17 cellular contexts compared by ENCODE assay signal in the genomic region with DNA sequence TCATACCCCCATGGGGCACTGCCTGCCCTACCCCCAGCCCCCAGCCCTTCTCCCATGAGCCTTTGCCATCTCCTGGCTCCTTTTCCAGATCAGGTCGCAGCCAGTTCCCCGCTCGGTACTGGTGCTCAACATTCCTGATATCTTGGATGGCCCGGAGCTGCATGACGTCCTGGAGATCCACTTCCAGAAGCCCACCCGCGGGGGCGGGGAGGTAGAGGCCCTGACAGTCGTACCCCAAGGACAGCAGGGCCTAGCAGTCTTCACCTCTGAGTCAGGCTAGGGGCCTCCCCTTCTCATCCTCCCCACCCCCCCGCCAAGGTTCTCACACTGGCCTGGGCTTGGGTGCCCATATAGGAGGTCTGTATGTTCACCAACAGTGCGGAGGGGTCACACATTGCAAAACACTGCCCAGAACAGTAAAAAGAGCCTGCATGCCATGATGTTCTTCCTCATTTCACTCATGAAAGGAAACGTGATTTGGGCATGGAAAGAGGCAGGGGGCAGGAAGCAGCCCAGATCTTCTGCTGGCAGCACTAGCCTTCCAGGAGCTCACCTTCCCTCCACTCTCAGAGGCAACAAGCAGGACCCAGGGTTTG. TPM values are rescaled to one million over a fixed set of nuclear protein-coding genes. Genes with fewer than 3 reads are reported as not detected.
DNase-seq lines count a peak whose midpoint lies in the region; ATAC-seq and TF ChIP-seq lines count a peak whose summit lies in the region.
"Had no signal": no experiment of that assay in that cellular context is flagged by ENCODE, and none has a peak within 500 bp of the region (broad histone marks: within the 10 kb centered on the region; RNA-seq: fewer than 3 reads in every experiment).

No MANE protein-coding gene starts in this region.

- no peak for TF ChIP-seq POLR2A in vagina (IDR thresholded peaks at IDR 0.05)

- no peak overlapping the region for H3K4me3 ChIP-seq in endodermal cell (ENCODE audit: low read length)
- H3K4me3 ChIP-seq in neural progenitor cell = no peak overlapping the region
- H3K4me3 ChIP-seq in vagina = no peak overlapping the region
- H3K4me3 ChIP-seq: pancreas, SK-N-MC, thyroid gland had no signal

- peaks cover 16% of the 10 kb centered on the region for H3K79me2 ChIP-seq in neural progenitor cell (ENCODE audit: low read depth)

- no peaks in the 10 kb centered on the region for H3K4me1 ChIP-seq in endodermal cell (ENCODE audit: control insufficient read depth, insufficient read depth, low read length)
- peaks cover 7% of the 10 kb centered on the region for H3K4me1 ChIP-seq in neural progenitor cell
- peaks cover 74% of the 10 kb centered on the region for H3K4me1 ChIP-seq in vagina

- no peaks in the 10 kb centered on the region for H3K27me3 Mint-ChIP-seq in activated T-cell treated with anti-CD3 and anti-CD28 coated beads, Interleukin-2, amount 50 U/mL, for 24 hours
- no peaks in the 10 kb centered on the region for H3K27me3 Mint-ChIP-seq in endodermal cell (ENCODE audit: insufficient read depth)
- no peaks in the 10 kb centered on the region for H3K27me3 Mint-ChIP-seq in neural progenitor cell (ENCODE audit: insufficient read depth, low read depth)

- peaks cover 6% of the 10 kb centered on the region for H3F3A ChIP-seq in neural progenitor cell (ENCODE audit: low read depth)

- peaks cover 23% of the 10 kb centered on the region for H3K4me1 Mint-ChIP-seq in activated T-cell treated with anti-CD3 and anti-CD28 coated beads, Interleukin-2, amount 50 U/mL, for 24 hours (ENCODE audit: low read depth)
- peaks cover 19% of the 10 kb centered on the region for H3K4me1 Mint-ChIP-seq in endodermal cell
- H3K4me1 Mint-ChIP-seq in neural progenitor cell = peaks cover 42% of the 10 kb centered on the region

- H3K4me3 Mint-ChIP-seq in activated T-cell treated with anti-CD3 and anti-CD28 coated beads, Interleukin-2, amount 50 U/mL, for 24 hours = no peak overlapping the region
- H3K4me3 Mint-ChIP-seq in endodermal cell (no peak overlapping the region), neural progenitor cell (peak overlapping the region; percentile 15)

- no peak overlapping the region for H3K4me2 ChIP-seq in neural progenitor cell

- intact Hi-C loops in vagina (cut with DNase I) = no loop called here

- no peak overlapping the region for H3K9ac ChIP-seq in endodermal cell (ENCODE audit: extremely low read depth, low read length, poor library complexity, severe bottlenecking)
- H3K9ac ChIP-seq in neural progenitor cell = no peak overlapping the region

- no peak overlapping the region for H2AFZ ChIP-seq in neural progenitor cell (replicated peaks)

- H3K27ac Mint-ChIP-seq in activated T-cell treated with anti-CD3 and anti-CD28 coated beads, Interleukin-2, amount 50 U/mL, for 24 hours = peak overlapping the region; percentile 39
- H3K27ac Mint-ChIP-seq in endodermal cell = peak overlapping the region; percentile 79
- H3K27ac Mint-ChIP-seq in neural progenitor cell = peak overlapping the region; percentile 89

- H4K20me1 ChIP-seq in neural progenitor cell (ENCODE audit: low read depth) = peaks cover 15% of the 10 kb centered on the region

- TF ChIP-seq CTCF in endodermal cell (conservative IDR thresholded peaks at IDR 0.05) (no peak), neural progenitor cell (IDR thresholded peaks at IDR 0.05) (no peak), vagina (IDR thresholded peaks at IDR 0.05) (no peak)

- H3K36me3 Mint-ChIP-seq in activated T-cell treated with anti-CD3 and anti-CD28 coated beads, Interleukin-2, amount 50 U/mL, for 24 hours (ENCODE audit: low read depth) = peaks cover 45% of the 10 kb centered on the region
- peaks cover 39% of the 10 kb centered on the region for H3K36me3 Mint-ChIP-seq in endodermal cell (ENCODE audit: low read depth)
- peaks cover 10% of the 10 kb centered on the region for H3K36me3 Mint-ChIP-seq in neural progenitor cell

- peak overlapping the region; percentile 70 for H3K27ac ChIP-seq in endodermal cell (ENCODE audit: low read depth, low read length)
- H3K27ac ChIP-seq in neural progenitor cell = no peak overlapping the region
- peak overlapping the region; percentile 25 for H3K27ac ChIP-seq in vagina
- H3K27ac ChIP-seq: brain microvascular endothelial cell, SK-N-MC had no signal

- CTCF ChIA-PET in HEK293T (lab: Yijun Ruan, JAX) = interaction anchor here (0.6 kb wide), 1 partner anchor 31 kb away, joined by 3 read pairs; no protein-coding TSS in a partner anchor

- WGBS in endodermal cell (ENCODE audit: insufficient coverage in 1 of 2, insufficient read length in 1 of 2), 2 experiments = 90 to 93% methylated on average over 7 to 12 of the region's 12 CpGs

- H3K9me3 ChIP-seq in endodermal cell (ENCODE audit: control insufficient read depth, low read length) (no peaks in the 10 kb centered on the region), neural progenitor cell (ENCODE audit: low read depth) (no peaks in the 10 kb centered on the region), vagina (no peaks in the 10 kb centered on the region)
- H3K9me3 ChIP-seq: pancreas, thyroid gland had no signal

- POLR2A ChIA-PET in HEK293T (lab: Yijun Ruan, JAX) = interaction anchor here (0.7 to 4.9 kb wide), 4 partner anchors 12 to 354 kb away, joined by 3 to 47 read pairs (median 4); a partner anchor contains a TSS

- no peak for DNase-seq in activated T-cell treated with anti-CD3 and anti-CD28 coated beads, Interleukin-2, amount 50 U/mL, for 24 hours
- DNase-seq in activated T-cell treated with anti-CD3 and anti-CD28 coated beads, Interleukin-2, amount 50 U/mL, for 48 hours = no peak
- DNase-seq in endodermal cell (peak; percentile 46), neural progenitor cell (ENCODE audit: low spot score) (no peak), vagina (ENCODE audit: extremely low spot score in 2 of 2) (no peak), HEK293T (ENCODE audit: extremely low spot score) (no peak), NCI-H2107 (lab: John Stamatoyannopoulos, UW) (no peak)
- DNase-seq: brain microvascular endothelial cell; effector CD4-positive, alpha-beta T cell; foreskin fibroblast; midbrain; NCI-H1105; thyroid gland had no signal

- H3K36me3 ChIP-seq in endodermal cell (ENCODE audit: control insufficient read depth, insufficient read depth, low read length) = peaks cover 40% of the 10 kb centered on the region
- H3K36me3 ChIP-seq in neural progenitor cell = no peaks in the 10 kb centered on the region
- H3K36me3 ChIP-seq in vagina = peaks cover 0 to 37% of the 10 kb centered on the region in 2 donors
- H3K36me3 ChIP-seq: pancreas had no signal

- no peaks in the 10 kb centered on the region for H3K27me3 ChIP-seq in endodermal cell (ENCODE audit: control insufficient read depth, insufficient read depth, low read length, poor library complexity, severe bottlenecking)
- H3K27me3 ChIP-seq in neural progenitor cell = no peaks in the 10 kb centered on the region
- H3K27me3 ChIP-seq in vagina = no peaks in the 10 kb centered on the region
- H3K27me3 ChIP-seq: brain microvascular endothelial cell, pancreas, thyroid gland had no signal

- H3K9me3 Mint-ChIP-seq in activated T-cell treated with anti-CD3 and anti-CD28 coated beads, Interleukin-2, amount 50 U/mL, for 24 hours = no peaks in the 10 kb centered on the region
- H3K9me3 Mint-ChIP-seq in endodermal cell = no peaks in the 10 kb centered on the region
- H3K9me3 Mint-ChIP-seq in neural progenitor cell = no peaks in the 10 kb centered on the region

- no peak for ATAC-seq in GM18867 (IDR thresholded peaks at IDR 0.05; ENCODE audit: unreplicated experiment)
- ATAC-seq: pancreas had no signal

TF ChIP-seq in HEK293T, 16 proteins besides CTCF, POLR2A, EP300 and RAD21:
- TF ChIP-seq SP1 (IDR thresholded peaks at IDR 0.05) (no peak), LEF1 (IDR thresholded peaks at IDR 0.05; ENCODE audit: borderline replicate concordance) (no peak), FOXK2 (IDR thresholded peaks at IDR 0.05) (no peak), ZNF384 (IDR thresholded peaks at IDR 0.05) (no peak), L3MBTL2 (conservative IDR thresholded peaks at IDR 0.05) (no peak)
TF ChIP-seq in HEK293T: peak in this region for 0.

RNA-seq across cellular contexts. Expression of a gene that starts 7.5 kb away (rescaled TPM):
- total RNA-seq in endodermal cell (1 to 10 TPM; 3.0 to 5.1 TPM), neural progenitor cell (ENCODE audit: low replicate concordance) (0.96 TPM in 1 of 2 replicates, not detected in the other), vagina (15.2 TPM)
- 1.8 TPM for polyA plus RNA-seq in endodermal cell (2013, experiment 1 of 2)
- polyA plus RNA-seq in endodermal cell (2013, experiment 2 of 2) = 1.2 TPM

RNA-seq across cellular contexts. Expression of a gene that starts 8.1 kb away (rescaled TPM):
- total RNA-seq in endodermal cell (100 to 1,000 TPM; 306 to 402 TPM), neural progenitor cell (ENCODE audit: low replicate concordance) (94.7 and 185 TPM in 2 replicates), vagina (179 TPM)
- 281 TPM for polyA plus RNA-seq in endodermal cell (2013, experiment 1 of 2)
- polyA plus RNA-seq in endodermal cell (2013, experiment 2 of 2) = 251 TPM

RNA-seq across cellular contexts. Expression of a gene that starts 10.9 kb away (rescaled TPM):
- total RNA-seq in endodermal cell (10 to 100 TPM; 36.1 to 55.5 TPM), neural progenitor cell (ENCODE audit: low replicate concordance) (35.0 and 46.0 TPM in 2 replicates), vagina (1.5 TPM)
- polyA plus RNA-seq in endodermal cell (2013, experiment 1 of 2) = 85.1 TPM
- 79.7 TPM for polyA plus RNA-seq in endodermal cell (2013, experiment 2 of 2)
- total RNA-seq: A172 had no signal

RNA-seq across cellular contexts. Expression of a gene that starts 15.9 kb away (rescaled TPM):
- total RNA-seq in endodermal cell (1,000 to 10,000 TPM; 1,077 to 1,196 TPM), neural progenitor cell (ENCODE audit: low replicate concordance) (1,535 and 1,934 TPM in 2 replicates), vagina (1,982 TPM)
- polyA plus RNA-seq in endodermal cell (2013, experiment 1 of 2) = 1,840 TPM
- 1,865 TPM for polyA plus RNA-seq in endodermal cell (2013, experiment 2 of 2)

RNA-seq across cellular contexts. Expression of a gene that starts 33.8 kb away (rescaled TPM):
- total RNA-seq in endodermal cell (10 to 100 TPM; 17.7 to 18.5 TPM), neural progenitor cell (ENCODE audit: low replicate concordance) (11.4 and 12.6 TPM in 2 replicates), vagina (21.4 TPM)
- polyA plus RNA-seq in endodermal cell (2013, experiment 1 of 2) = 13.4 TPM
- polyA plus RNA-seq in endodermal cell (2013, experiment 2 of 2) = 11.3 TPM

Comparison
In these comparisons a context has a peak if more than half of its experiments do, and no peak if none do; other contexts are left out.
1. H3K27ac Mint-ChIP-seq: peak in every context shown above with its lines; median percentile 89 in neural progenitor cell; 79 in endodermal cell; 39 in activated T-cell treated with anti-CD3 and anti-CD28 coated beads, Interleukin-2, amount 50 U/mL, for 24 hours.
2. RNA of a gene that starts 10.9 kb away (total RNA-seq): 36.1 to 55.5 TPM in endodermal cell and 35.0 to 46.0 TPM in neural progenitor cell; 1.5 TPM in vagina (single experiment); every median in the first group is over 10 times any median in the second.